11 cellular contexts compared by ENCODE assay signal in genomic region chr15:31461911-31462480, GRCh38.
DNase-seq lines count a peak whose midpoint lies in the region; ATAC-seq and TF ChIP-seq lines count a peak whose summit lies in the region.
"Had no signal": no experiment of that assay in that cellular context is flagged by ENCODE, and none has a peak within 500 bp of the region (broad histone marks: within the 10 kb centered on the region; RNA-seq: fewer than 3 reads in every experiment).

No MANE protein-coding gene starts in this region.

- H3K27me3 ChIP-seq in OCI-LY1 (ENCODE audit: insufficient read depth, low read length) (no peaks in the 10 kb centered on the region), skeletal muscle tissue (ENCODE audit: control insufficient read depth in 3 of 3, insufficient read depth in 3 of 3, low read length in 3 of 3) (no peaks in the 10 kb centered on the region), gastrocnemius medialis (no peaks in the 10 kb centered on the region), esophagus squamous epithelium (no peaks in the 10 kb centered on the region)

- CTCF ChIA-PET in activated CD4-positive, alpha-beta T cell treated with anti-CD3 and anti-CD28 coated beads for 36 hours (lab: Charles Lee): interaction anchor here (1.2 to 1.4 kb wide), 2 partner anchors 9 to 11 kb away, joined by 3 read pairs; no protein-coding TSS in a partner anchor

- peak overlapping the region; percentile 29 for H3K4me3 ChIP-seq in OCI-LY1 (ENCODE audit: low read depth, low read length, poor library complexity, severe bottlenecking)
- no peak overlapping the region for H3K4me3 ChIP-seq in fibroblast of pulmonary artery (replicated peaks; ENCODE audit: low read depth, low read length)
- no peak overlapping the region for H3K4me3 ChIP-seq in skeletal muscle tissue (ENCODE audit: low read length in 3 of 3)
- H3K4me3 ChIP-seq in gastrocnemius medialis: no peak overlapping the region
- no peak overlapping the region for H3K4me3 ChIP-seq in esophagus squamous epithelium

- peak overlapping the region; percentile 26; the same call in 1 of the 2 replicates for H3K9ac ChIP-seq in OCI-LY1 (ENCODE audit: low read length)
- no peak overlapping the region for H3K9ac ChIP-seq in skeletal muscle tissue (ENCODE audit: low read depth in 1 of 3, low read length in 3 of 3)

- H3F3A ChIP-seq in OCI-LY1 (ENCODE audit: insufficient read depth, low read length): peaks cover 9% of the 10 kb centered on the region

- in situ Hi-C loops in gastrocnemius medialis (cut with MboI; ENCODE audit: low sequenced_read_pairs in 4 of 4): no loop called here

- H3K4me1 Mint-ChIP-seq in activated CD4-positive, alpha-beta T cell treated with anti-CD3 and anti-CD28 coated beads for 36 hours: peaks cover 39% of the 10 kb centered on the region

- H3K9me3 ChIP-seq in OCI-LY1 (ENCODE audit: low read length): no peaks in the 10 kb centered on the region
- H3K9me3 ChIP-seq in skeletal muscle tissue (ENCODE audit: control insufficient read depth in 3 of 3, low read length in 3 of 3): no peaks in the 10 kb centered on the region
- H3K9me3 ChIP-seq in gastrocnemius medialis: no peaks in the 10 kb centered on the region
- no peaks in the 10 kb centered on the region for H3K9me3 ChIP-seq in esophagus squamous epithelium

- H3K9me3 Mint-ChIP-seq in activated CD4-positive, alpha-beta T cell treated with anti-CD3 and anti-CD28 coated beads for 36 hours (ENCODE audit: low read depth): no peaks in the 10 kb centered on the region
- H3K9me3 Mint-ChIP-seq: type B pancreatic cell had no signal

- H3K36me3 Mint-ChIP-seq in activated CD4-positive, alpha-beta T cell treated with anti-CD3 and anti-CD28 coated beads for 36 hours (ENCODE audit: low read depth): no peaks in the 10 kb centered on the region
- H3K36me3 Mint-ChIP-seq: type B pancreatic cell had no signal

- H4K20me1 ChIP-seq in OCI-LY1 (ENCODE audit: insufficient read depth, low read length): no peaks in the 10 kb centered on the region

- H3K9me2 ChIP-seq in OCI-LY1 (ENCODE audit: low read depth, low read length): no peaks in the 10 kb centered on the region

- no peak overlapping the region for H3K4me3 Mint-ChIP-seq in activated CD4-positive, alpha-beta T cell treated with anti-CD3 and anti-CD28 coated beads for 36 hours
- H3K4me3 Mint-ChIP-seq: type B pancreatic cell had no signal

- no peak for ATAC-seq in activated CD4-positive, alpha-beta T cell treated with anti-CD3 and anti-CD28 coated beads for 36 hours
- ATAC-seq in gastrocnemius medialis: no peak

- TF ChIP-seq CTCF in OCI-LY1 (IDR thresholded peaks at IDR 0.05; ENCODE audit: low read length) (peak; percentile 59), fibroblast of pulmonary artery (IDR thresholded peaks at IDR 0.05; ENCODE audit: low read length, missing control alignments) (peak; percentile 33), gastrocnemius medialis (IDR thresholded peaks at IDR 0.05 in 4 of 5, conservative IDR thresholded peaks at IDR 0.05 in 1 of 5) (no peak), esophagus squamous epithelium (IDR thresholded peaks at IDR 0.05) (no peak)

- 83 to 89% methylated on average over 8 to 9 of the region's 9 CpGs for WGBS in esophagus squamous epithelium, 2 donors

- H3K4me1 ChIP-seq in OCI-LY1 (ENCODE audit: insufficient read depth, low read length, severe bottlenecking) (peaks cover 89% of the 10 kb centered on the region), skeletal muscle tissue (ENCODE audit: control insufficient read depth in 3 of 3, insufficient read depth in 3 of 3, low read length in 3 of 3) (peaks cover 5 to 28% (median 26%) of the 10 kb centered on the region in 3 donors), gastrocnemius medialis (peaks cover 0 to 9% of the 10 kb centered on the region in 2 donors), esophagus squamous epithelium (peaks cover 18 to 62% (median 41%) of the 10 kb centered on the region in 3 donors)

- H3K79me2 ChIP-seq in OCI-LY1 (ENCODE audit: insufficient read depth, low read length): no peaks in the 10 kb centered on the region

- H2AFZ ChIP-seq in OCI-LY1 (ENCODE audit: low read length): no peak overlapping the region

- no peaks in the 10 kb centered on the region for H3K27me3 Mint-ChIP-seq in activated CD4-positive, alpha-beta T cell treated with anti-CD3 and anti-CD28 coated beads for 36 hours

- TF ChIP-seq POLR2A in gastrocnemius medialis (IDR thresholded peaks at IDR 0.05) (no peak), esophagus squamous epithelium (IDR thresholded peaks at IDR 0.05) (no peak)

- no peaks in the 10 kb centered on the region for H3K36me3 ChIP-seq in OCI-LY1 (ENCODE audit: insufficient read depth, low read length)
- H3K36me3 ChIP-seq in skeletal muscle tissue (ENCODE audit: control insufficient read depth in 3 of 3, insufficient read depth in 3 of 3, low read length in 3 of 3): no peaks in the 10 kb centered on the region
- no peaks in the 10 kb centered on the region for H3K36me3 ChIP-seq in gastrocnemius medialis
- H3K36me3 ChIP-seq in esophagus squamous epithelium: no peaks in the 10 kb centered on the region

- DNase-seq in activated CD4-positive, alpha-beta T cell treated with anti-CD3 and anti-CD28 coated beads for 36 hours: no peak
- no peak for DNase-seq in activated CD4-positive, alpha-beta T cell treated with anti-CD3 and anti-CD28 coated beads, Interleukin-2, amount 50 U/mL, for 4 hours
- DNase-seq in fibroblast of pulmonary artery (ENCODE audit: low read depth): no peak
- DNase-seq in gastrocnemius medialis: no peak
- no peak for DNase-seq in GF-D8 (lab: John Stamatoyannopoulos, UW)
- DNase-seq in esophagus squamous epithelium (lab: John Stamatoyannopoulos, UW): no peak
- DNase-seq: activated naive CD4-positive, alpha-beta T cell treated with anti-CD3 and anti-CD28 coated beads, Interleukin-2, amount 50 U/mL, for 16 hours; NCI-H2227 treated with DMSO at 0.1 percent for 48 hours had no signal

- intact Hi-C loops in activated CD4-positive, alpha-beta T cell treated with anti-CD3 and anti-CD28 coated beads for 36 hours (cut with DNase I, micrococcal nuclease): no loop called here
- intact Hi-C loops in gastrocnemius medialis (cut with DNase I; ENCODE audit: low total_unique reads) (no loop called here), esophagus squamous epithelium (cut with DNase I) (no loop called here)

- POLR2A ChIA-PET in activated CD4-positive, alpha-beta T cell treated with anti-CD3 and anti-CD28 coated beads for 36 hours (lab: Charles Lee): no interaction called here

- H3K27ac ChIP-seq in OCI-LY1 (ENCODE audit: low read depth, low read length, poor library complexity, severe bottlenecking) (peak overlapping the region; percentile 100), skeletal muscle tissue (ENCODE audit: low read depth, low read length) (peak overlapping the region; percentile 25), gastrocnemius medialis (peak overlapping the region in 1 of 4 donors; percentile 3), esophagus squamous epithelium (no peak overlapping the region)

- H3K27ac Mint-ChIP-seq in activated CD4-positive, alpha-beta T cell treated with anti-CD3 and anti-CD28 coated beads for 36 hours: peak overlapping the region; percentile 1
- H3K27ac Mint-ChIP-seq: type B pancreatic cell had no signal

- peak overlapping the region; percentile 43; the same call in 1 of the 2 replicates for H3K4me2 ChIP-seq in OCI-LY1 (ENCODE audit: low read length)

Comparison
In these comparisons a context has a peak if more than half of its experiments do, and no peak if none do; other contexts are left out.
1. H3K27ac ChIP-seq: peak in OCI-LY1 (single experiment) and skeletal muscle tissue (single experiment); none in esophagus squamous epithelium (0 of 4).
2. CTCF ChIP-seq: peak in OCI-LY1 (single experiment) and fibroblast of pulmonary artery (single experiment); none in gastrocnemius medialis (0 of 5) and esophagus squamous epithelium (0 of 6).